Comparison of ENCODE assay signal across 8 cellular contexts in genomic region chr10:17200035-17200884, GRCh38. TPM values are rescaled to one million over a fixed set of nuclear protein-coding genes. Genes with fewer than 3 reads are reported as not detected.
DNase-seq lines count a peak whose midpoint lies in the region; ATAC-seq lines count a peak whose summit lies in the region.

No MANE protein-coding gene starts in this region.

- intact Hi-C loops in activated T-helper 1 cell treated with anti-CD3 and anti-CD28 coated beads, Interleukin-12 subunit alpha, Interleukin-12 subunit beta, Interleukin-2, Interleukin-4 antibody, amounts not matched to agents 30 ng/mL and 10 ng/mL and 1 ng/mL, durations not matched to agents 14 hours and 24 hours and 36 hours (cut with micrococcal nuclease), result loop anchor here (2.0 to 10.0 kb wide), 5 partner anchors 55 to 1455 kb away; partner anchors contain the start of genes ARL5B, MINDY3, NSUN6 and PTER

- H3K27me3 Mint-ChIP-seq in activated T-helper 1 cell treated with anti-CD3 and anti-CD28 coated beads, Interleukin-12 subunit alpha, Interleukin-12 subunit beta, Interleukin-2, Interleukin-4 antibody, amounts not matched to agents 30 ng/mL and 10 ng/mL and 1 ng/mL, durations not matched to agents 14 hours and 24 hours and 36 hours (ENCODE audit: insufficient read depth), result peaks cover 2% of the 10 kb centered on the region
- peaks cover 0 to 9% (median 7%) of the 10 kb centered on the region in 3 donors for H3K27me3 Mint-ChIP-seq in immature natural killer cell (ENCODE audit: low read depth in 3 of 3)
- no peaks in the 10 kb centered on the region for H3K27me3 Mint-ChIP-seq in stimulated activated naive CD8-positive, alpha-beta T cell treated with anti-CD3 and anti-CD28 coated beads, Interleukin-15, amount 100 ng/mL, for 72 hours

- H3K36me3 Mint-ChIP-seq in activated T-helper 1 cell treated with anti-CD3 and anti-CD28 coated beads, Interleukin-12 subunit alpha, Interleukin-12 subunit beta, Interleukin-2, Interleukin-4 antibody, amounts not matched to agents 30 ng/mL and 10 ng/mL and 1 ng/mL, durations not matched to agents 14 hours and 24 hours and 36 hours (ENCODE audit: low read depth), result peaks cover 2% of the 10 kb centered on the region
- no peaks in the 10 kb centered on the region for H3K36me3 Mint-ChIP-seq in immature natural killer cell

- peak overlapping the region; percentile 84 for H3K4me3 Mint-ChIP-seq in activated T-helper 1 cell treated with anti-CD3 and anti-CD28 coated beads, Interleukin-12 subunit alpha, Interleukin-12 subunit beta, Interleukin-2, Interleukin-4 antibody, amounts not matched to agents 30 ng/mL and 10 ng/mL and 1 ng/mL, durations not matched to agents 14 hours and 24 hours and 36 hours
- H3K4me3 Mint-ChIP-seq in immature natural killer cell, result peak overlapping the region; percentile 90 to 99 (median 97)
- peak overlapping the region; percentile 89 to 91 for H3K4me3 Mint-ChIP-seq in stimulated activated naive CD8-positive, alpha-beta T cell treated with anti-CD3 and anti-CD28 coated beads, Interleukin-15, amount 100 ng/mL, for 72 hours

- no peaks in the 10 kb centered on the region for H3K9me3 Mint-ChIP-seq in activated T-helper 1 cell treated with anti-CD3 and anti-CD28 coated beads, Interleukin-12 subunit alpha, Interleukin-12 subunit beta, Interleukin-2, Interleukin-4 antibody, amounts not matched to agents 30 ng/mL and 10 ng/mL and 1 ng/mL, durations not matched to agents 14 hours and 24 hours and 36 hours
- no peaks in the 10 kb centered on the region for H3K9me3 Mint-ChIP-seq in immature natural killer cell
- no peaks in the 10 kb centered on the region for H3K9me3 Mint-ChIP-seq in stimulated activated naive CD8-positive, alpha-beta T cell treated with anti-CD3 and anti-CD28 coated beads, Interleukin-15, amount 100 ng/mL, for 72 hours

- peaks cover 26% of the 10 kb centered on the region for H3K4me1 Mint-ChIP-seq in activated T-helper 1 cell treated with anti-CD3 and anti-CD28 coated beads, Interleukin-12 subunit alpha, Interleukin-12 subunit beta, Interleukin-2, Interleukin-4 antibody, amounts not matched to agents 30 ng/mL and 10 ng/mL and 1 ng/mL, durations not matched to agents 14 hours and 24 hours and 36 hours (ENCODE audit: low read depth)
- peaks cover 19 to 33% of the 10 kb centered on the region in 2 donors for H3K4me1 Mint-ChIP-seq in immature natural killer cell
- peaks cover 57% of the 10 kb centered on the region for H3K4me1 Mint-ChIP-seq in stimulated activated naive CD8-positive, alpha-beta T cell treated with anti-CD3 and anti-CD28 coated beads, Interleukin-15, amount 100 ng/mL, for 72 hours

- peak; percentile 23 for DNase-seq in AG08395 (ENCODE audit: low spot score)
- DNase-seq in activated T-helper 1 cell treated with anti-CD3 and anti-CD28 coated beads, Interleukin-12 subunit alpha, Interleukin-12 subunit beta, Interleukin-2, Interleukin-4 antibody, amounts not matched to agents 30 ng/mL and 10 ng/mL and 1 ng/mL, durations not matched to agents 14 hours and 24 hours and 36 hours (ENCODE audit: low spot score), result no peak
- no peak for DNase-seq in immature natural killer cell
- no peak for DNase-seq in stimulated activated naive CD8-positive, alpha-beta T cell treated with anti-CD3 and anti-CD28 coated beads, Interleukin-15, amount 100 ng/mL, for 72 hours
- DNase-seq in SHP77 (lab: John Stamatoyannopoulos, UW), result no peak

- ATAC-seq in HG03342 (IDR thresholded peaks at IDR 0.05; ENCODE audit: unreplicated experiment) (peak; percentile 33), HG02571 (IDR thresholded peaks at IDR 0.05; ENCODE audit: unreplicated experiment) (no peak), HG02884 (IDR thresholded peaks at IDR 0.05; ENCODE audit: unreplicated experiment) (no peak)
- ATAC-seq in stimulated activated naive CD8-positive, alpha-beta T cell treated with anti-CD3 and anti-CD28 coated beads, Interleukin-15, amount 100 ng/mL, for 72 hours, result no peak

- H3K27ac Mint-ChIP-seq in activated T-helper 1 cell treated with anti-CD3 and anti-CD28 coated beads, Interleukin-12 subunit alpha, Interleukin-12 subunit beta, Interleukin-2, Interleukin-4 antibody, amounts not matched to agents 30 ng/mL and 10 ng/mL and 1 ng/mL, durations not matched to agents 14 hours and 24 hours and 36 hours, result peak overlapping the region; percentile 15
- H3K27ac Mint-ChIP-seq in immature natural killer cell, result peak overlapping the region; percentile 92 to 98 (median 95)
- H3K27ac Mint-ChIP-seq in stimulated activated naive CD8-positive, alpha-beta T cell treated with anti-CD3 and anti-CD28 coated beads, Interleukin-15, amount 100 ng/mL, for 72 hours, result peak overlapping the region in 1 of 2 donors; percentile 98

RNA-seq across cellular contexts. Expression of gene TRDMT1, which starts 1.2 kb away (rescaled TPM):
- 3.3 and 4.2 TPM in 2 replicates for total RNA-seq in activated T-helper 1 cell treated with anti-CD3 and anti-CD28 coated beads, Interleukin-12 subunit alpha, Interleukin-12 subunit beta, Interleukin-2, Interleukin-4 antibody, amounts not matched to agents 30 ng/mL and 10 ng/mL and 1 ng/mL, durations not matched to agents 14 hours and 24 hours and 36 hours
- 1 to 10 TPM; 1.4 to 7.8 (median 3.6) TPM for polyA plus RNA-seq in immature natural killer cell

RNA-seq across cellular contexts. Expression of gene VIM, which starts 27.8 kb away (rescaled TPM):
- 192 and 193 TPM in 2 replicates for total RNA-seq in activated T-helper 1 cell treated with anti-CD3 and anti-CD28 coated beads, Interleukin-12 subunit alpha, Interleukin-12 subunit beta, Interleukin-2, Interleukin-4 antibody, amounts not matched to agents 30 ng/mL and 10 ng/mL and 1 ng/mL, durations not matched to agents 14 hours and 24 hours and 36 hours
- polyA plus RNA-seq in immature natural killer cell, result 100 to 1,000 TPM in 2 of 3 donors, 10 to 100 TPM in 1; 61.5 to 183 (median 142) TPM
